1 cellular context compared by ENCODE assay signal in the genomic region with DNA sequence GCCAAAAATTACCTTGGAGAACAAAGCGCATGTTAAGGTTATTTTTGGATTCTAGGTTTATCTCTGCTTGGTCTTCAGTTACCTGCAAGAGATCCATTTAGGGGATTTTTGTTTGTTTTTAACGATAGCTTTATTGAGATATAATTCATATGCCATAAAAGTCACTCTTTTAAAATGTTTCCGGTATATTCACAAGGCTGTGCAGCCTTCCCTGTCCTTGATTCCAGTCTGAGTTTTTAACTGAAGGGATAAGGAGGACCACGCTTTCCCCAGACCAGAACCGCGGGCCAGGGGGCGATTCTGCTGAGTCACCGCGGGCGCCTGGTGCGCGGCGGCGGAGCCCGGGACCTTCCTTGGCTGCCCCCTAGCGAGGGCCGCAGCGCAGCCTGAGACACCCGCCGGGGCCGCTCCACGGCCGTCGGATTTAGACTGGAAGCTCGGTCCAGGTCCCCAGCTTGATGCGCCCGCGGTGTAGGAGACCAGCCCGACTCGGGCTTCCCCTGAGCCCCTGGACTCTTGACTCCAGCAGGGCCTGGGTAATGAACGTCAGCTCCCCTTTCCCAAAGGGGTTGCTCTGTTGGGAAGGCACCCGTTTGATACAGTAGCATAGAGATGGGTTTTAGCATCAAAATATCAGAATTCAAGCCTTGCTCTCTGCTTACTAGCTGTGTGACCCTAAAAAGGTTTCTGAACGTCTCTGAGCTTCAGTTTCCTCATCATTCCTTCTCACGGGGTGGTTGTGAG.
TF ChIP-seq lines count a peak whose summit lies in the region.

No MANE protein-coding gene starts in this region.

TF ChIP-seq in K562, 482 proteins besides CTCF, POLR2A, EP300 and RAD21 (continued from another document and continues in another):
- TF ChIP-seq, protein P1, sequence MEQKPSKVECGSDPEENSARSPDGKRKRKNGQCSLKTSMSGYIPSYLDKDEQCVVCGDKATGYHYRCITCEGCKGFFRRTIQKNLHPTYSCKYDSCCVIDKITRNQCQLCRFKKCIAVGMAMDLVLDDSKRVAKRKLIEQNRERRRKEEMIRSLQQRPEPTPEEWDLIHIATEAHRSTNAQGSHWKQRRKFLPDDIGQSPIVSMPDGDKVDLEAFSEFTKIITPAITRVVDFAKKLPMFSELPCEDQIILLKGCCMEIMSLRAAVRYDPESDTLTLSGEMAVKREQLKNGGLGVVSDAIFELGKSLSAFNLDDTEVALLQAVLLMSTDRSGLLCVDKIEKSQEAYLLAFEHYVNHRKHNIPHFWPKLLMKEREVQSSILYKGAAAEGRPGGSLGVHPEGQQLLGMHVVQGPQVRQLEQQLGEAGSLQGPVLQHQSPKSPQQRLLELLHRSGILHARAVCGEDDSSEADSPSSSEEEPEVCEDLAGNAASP (IDR thresholded peaks at IDR 0.05) = no peak
- TF ChIP-seq BCOR (IDR thresholded peaks at IDR 0.05) (0 out of 2 replicates have a peak, but pooled peaks have one; percentile 7), POLR3A (IDR thresholded peaks at IDR 0.05; ENCODE audit: borderline replicate concordance, extremely low read depth, insufficient read depth, insufficient read length) (no peak), KLF6 (CRISPR knock-in tag; IDR thresholded peaks at IDR 0.05; ENCODE audit: borderline replicate concordance) (no peak), PML (IDR thresholded peaks at IDR 0.05; ENCODE audit: low read length) (no peak), TCFL5 (CRISPR knock-in tag; conservative IDR thresholded peaks at IDR 0.05) (no peak), CGGBP1 (CRISPR knock-in tag; IDR thresholded peaks at IDR 0.05) (no peak), CTBP1 (IDR thresholded peaks at IDR 0.05; ENCODE audit: borderline replicate concordance) (peak; percentile 71; the same call in 1 of the 2 replicates), ZNF232 (CRISPR knock-in tag; IDR thresholded peaks at IDR 0.05) (no peak), ZNF239 (CRISPR knock-in tag; IDR thresholded peaks at IDR 0.05) (no peak), KDM2B (CRISPR knock-in tag; IDR thresholded peaks at IDR 0.05) (peak; percentile 91), BHLHE40 (IDR thresholded peaks at IDR 0.05; ENCODE audit: low read length) (no peak), ZNF717 (CRISPR knock-in tag; IDR thresholded peaks at IDR 0.05) (no peak), HOMEZ (CRISPR knock-in tag; IDR thresholded peaks at IDR 0.05) (no peak), SOX6 (IDR thresholded peaks at IDR 0.05) (peak; percentile 38; the same call in 1 of the 2 replicates), RUNX1 (IDR thresholded peaks at IDR 0.05; ENCODE audit: low read depth) (no peak), HCFC1 (IDR thresholded peaks at IDR 0.05; ENCODE audit: low read depth, low read length) (no peak), ZNF583 (CRISPR knock-in tag; IDR thresholded peaks at IDR 0.05) (no peak), BACH1 (tag; IDR thresholded peaks at IDR 0.05) (peak; percentile 96), ZNF146 (CRISPR knock-in tag; IDR thresholded peaks at IDR 0.05; ENCODE audit: unreplicated experiment) (no peak), PPARD (CRISPR knock-in tag; IDR thresholded peaks at IDR 0.05) (no peak), RBM34 (IDR thresholded peaks at IDR 0.05; ENCODE audit: borderline replicate concordance, insufficient read depth, low read length) (no peak), ZKSCAN1 (IDR thresholded peaks at IDR 0.05; ENCODE audit: low read depth, low read length) (no peak; the same call in 1 of the 2 replicates), U2AF1 (optimal IDR thresholded peaks at IDR 0.05; ENCODE audit: low read depth, low read length) (peak; percentile 25), CCNT2 (IDR thresholded peaks at IDR 0.05; ENCODE audit: borderline replicate concordance, extremely low read depth, insufficient read length, low read depth, low read length) (peak; percentile 72), JUND (IDR thresholded peaks at IDR 0.05; ENCODE audit: borderline replicate concordance, low read depth, low read length) (peak; percentile 80), JUND (tag; IDR thresholded peaks at IDR 0.05; ENCODE audit: borderline replicate concordance, low read depth, low read length) (peak; percentile 11; the same call in 1 of the 3 replicates), TCF3 (CRISPR knock-in tag; IDR thresholded peaks at IDR 0.05) (no peak), SMC3 (conservative IDR thresholded peaks at IDR 0.05; ENCODE audit: insufficient read depth, low read depth, low read length) (peak; percentile 55), CREB1 (IDR thresholded peaks at IDR 0.05) (peak; percentile 44; the same call in 1 of the 2 replicates), CREB1 (CRISPR knock-in tag; IDR thresholded peaks at IDR 0.05) (no peak), POLR2AphosphoS5 (IDR thresholded peaks at IDR 0.05; ENCODE audit: control insufficient read depth, insufficient read depth, low read depth, low read length) (no peak), ARID1B (IDR thresholded peaks at IDR 0.05) (peak; percentile 59), POLR2H (tag; IDR thresholded peaks at IDR 0.05; ENCODE audit: low read depth) (no peak), HEY1 (CRISPR knock-in tag; IDR thresholded peaks at IDR 0.05; ENCODE audit: borderline replicate concordance) (no peak), ZNF77 (CRISPR knock-in tag; IDR thresholded peaks at IDR 0.05) (no peak), GATA2 (CRISPR knock-in tag; IDR thresholded peaks at IDR 0.05) (0 out of 2 replicates have a peak, but pooled peaks have one; percentile 29), CHD4 (IDR thresholded peaks at IDR 0.05; ENCODE audit: insufficient read depth, insufficient replicate concordance, low read depth, low read length, poor library complexity, severe bottlenecking) (no peak), RBM39 (optimal IDR thresholded peaks at IDR 0.05; ENCODE audit: low read depth, low read length) (no peak), ZNF134 (CRISPR knock-in tag; conservative IDR thresholded peaks at IDR 0.05) (no peak), JUN (IDR thresholded peaks at IDR 0.05; ENCODE audit: borderline replicate concordance, low read depth, low read length) (peak; percentile 47; the same call in 1 of the 2 replicates), JUN (CRISPR knock-in tag; IDR thresholded peaks at IDR 0.05; ENCODE audit: borderline replicate concordance) (no peak), SREBF2 (CRISPR knock-in tag; IDR thresholded peaks at IDR 0.05) (no peak)
- TF ChIP-seq, protein P2, sequence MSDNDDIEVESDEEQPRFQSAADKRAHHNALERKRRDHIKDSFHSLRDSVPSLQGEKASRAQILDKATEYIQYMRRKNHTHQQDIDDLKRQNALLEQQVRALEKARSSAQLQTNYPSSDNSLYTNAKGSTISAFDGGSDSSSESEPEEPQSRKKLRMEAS (CRISPR knock-in tag; IDR thresholded peaks at IDR 0.05) = peak; percentile 61
- TF ChIP-seq, protein P3, sequence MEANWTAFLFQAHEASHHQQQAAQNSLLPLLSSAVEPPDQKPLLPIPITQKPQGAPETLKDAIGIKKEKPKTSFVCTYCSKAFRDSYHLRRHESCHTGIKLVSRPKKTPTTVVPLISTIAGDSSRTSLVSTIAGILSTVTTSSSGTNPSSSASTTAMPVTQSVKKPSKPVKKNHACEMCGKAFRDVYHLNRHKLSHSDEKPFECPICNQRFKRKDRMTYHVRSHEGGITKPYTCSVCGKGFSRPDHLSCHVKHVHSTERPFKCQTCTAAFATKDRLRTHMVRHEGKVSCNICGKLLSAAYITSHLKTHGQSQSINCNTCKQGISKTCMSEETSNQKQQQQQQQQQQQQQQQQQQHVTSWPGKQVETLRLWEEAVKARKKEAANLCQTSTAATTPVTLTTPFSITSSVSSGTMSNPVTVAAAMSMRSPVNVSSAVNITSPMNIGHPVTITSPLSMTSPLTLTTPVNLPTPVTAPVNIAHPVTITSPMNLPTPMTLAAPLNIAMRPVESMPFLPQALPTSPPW (CRISPR knock-in tag; IDR thresholded peaks at IDR 0.05) = no peak
- TF ChIP-seq, protein P4, sequence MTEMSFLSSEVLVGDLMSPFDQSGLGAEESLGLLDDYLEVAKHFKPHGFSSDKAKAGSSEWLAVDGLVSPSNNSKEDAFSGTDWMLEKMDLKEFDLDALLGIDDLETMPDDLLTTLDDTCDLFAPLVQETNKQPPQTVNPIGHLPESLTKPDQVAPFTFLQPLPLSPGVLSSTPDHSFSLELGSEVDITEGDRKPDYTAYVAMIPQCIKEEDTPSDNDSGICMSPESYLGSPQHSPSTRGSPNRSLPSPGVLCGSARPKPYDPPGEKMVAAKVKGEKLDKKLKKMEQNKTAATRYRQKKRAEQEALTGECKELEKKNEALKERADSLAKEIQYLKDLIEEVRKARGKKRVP (CRISPR knock-in tag; IDR thresholded peaks at IDR 0.05) = no peak
- TF ChIP-seq, protein P5, sequence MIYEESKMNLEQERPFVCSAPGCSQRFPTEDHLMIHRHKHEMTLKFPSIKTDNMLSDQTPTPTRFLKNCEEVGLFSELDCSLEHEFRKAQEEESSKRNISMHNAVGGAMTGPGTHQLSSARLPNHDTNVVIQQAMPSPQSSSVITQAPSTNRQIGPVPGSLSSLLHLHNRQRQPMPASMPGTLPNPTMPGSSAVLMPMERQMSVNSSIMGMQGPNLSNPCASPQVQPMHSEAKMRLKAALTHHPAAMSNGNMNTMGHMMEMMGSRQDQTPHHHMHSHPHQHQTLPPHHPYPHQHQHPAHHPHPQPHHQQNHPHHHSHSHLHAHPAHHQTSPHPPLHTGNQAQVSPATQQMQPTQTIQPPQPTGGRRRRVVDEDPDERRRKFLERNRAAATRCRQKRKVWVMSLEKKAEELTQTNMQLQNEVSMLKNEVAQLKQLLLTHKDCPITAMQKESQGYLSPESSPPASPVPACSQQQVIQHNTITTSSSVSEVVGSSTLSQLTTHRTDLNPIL (CRISPR knock-in tag; IDR thresholded peaks at IDR 0.05) = no peak
- TF ChIP-seq, protein P6, sequence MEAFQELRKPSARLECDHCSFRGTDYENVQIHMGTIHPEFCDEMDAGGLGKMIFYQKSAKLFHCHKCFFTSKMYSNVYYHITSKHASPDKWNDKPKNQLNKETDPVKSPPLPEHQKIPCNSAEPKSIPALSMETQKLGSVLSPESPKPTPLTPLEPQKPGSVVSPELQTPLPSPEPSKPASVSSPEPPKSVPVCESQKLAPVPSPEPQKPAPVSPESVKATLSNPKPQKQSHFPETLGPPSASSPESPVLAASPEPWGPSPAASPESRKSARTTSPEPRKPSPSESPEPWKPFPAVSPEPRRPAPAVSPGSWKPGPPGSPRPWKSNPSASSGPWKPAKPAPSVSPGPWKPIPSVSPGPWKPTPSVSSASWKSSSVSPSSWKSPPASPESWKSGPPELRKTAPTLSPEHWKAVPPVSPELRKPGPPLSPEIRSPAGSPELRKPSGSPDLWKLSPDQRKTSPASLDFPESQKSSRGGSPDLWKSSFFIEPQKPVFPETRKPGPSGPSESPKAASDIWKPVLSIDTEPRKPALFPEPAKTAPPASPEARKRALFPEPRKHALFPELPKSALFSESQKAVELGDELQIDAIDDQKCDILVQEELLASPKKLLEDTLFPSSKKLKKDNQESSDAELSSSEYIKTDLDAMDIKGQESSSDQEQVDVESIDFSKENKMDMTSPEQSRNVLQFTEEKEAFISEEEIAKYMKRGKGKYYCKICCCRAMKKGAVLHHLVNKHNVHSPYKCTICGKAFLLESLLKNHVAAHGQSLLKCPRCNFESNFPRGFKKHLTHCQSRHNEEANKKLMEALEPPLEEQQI (IDR thresholded peaks at IDR 0.05) = no peak
- TF ChIP-seq, protein P7, sequence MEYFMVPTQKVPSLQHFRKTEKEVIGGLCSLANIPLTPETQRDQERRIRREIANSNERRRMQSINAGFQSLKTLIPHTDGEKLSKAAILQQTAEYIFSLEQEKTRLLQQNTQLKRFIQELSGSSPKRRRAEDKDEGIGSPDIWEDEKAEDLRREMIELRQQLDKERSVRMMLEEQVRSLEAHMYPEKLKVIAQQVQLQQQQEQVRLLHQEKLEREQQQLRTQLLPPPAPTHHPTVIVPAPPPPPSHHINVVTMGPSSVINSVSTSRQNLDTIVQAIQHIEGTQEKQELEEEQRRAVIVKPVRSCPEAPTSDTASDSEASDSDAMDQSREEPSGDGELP (CRISPR knock-in tag; IDR thresholded peaks at IDR 0.05; ENCODE audit: borderline replicate concordance) = peak; percentile 64; the same call in 1 of the 2 replicates
- TF ChIP-seq, protein P8, sequence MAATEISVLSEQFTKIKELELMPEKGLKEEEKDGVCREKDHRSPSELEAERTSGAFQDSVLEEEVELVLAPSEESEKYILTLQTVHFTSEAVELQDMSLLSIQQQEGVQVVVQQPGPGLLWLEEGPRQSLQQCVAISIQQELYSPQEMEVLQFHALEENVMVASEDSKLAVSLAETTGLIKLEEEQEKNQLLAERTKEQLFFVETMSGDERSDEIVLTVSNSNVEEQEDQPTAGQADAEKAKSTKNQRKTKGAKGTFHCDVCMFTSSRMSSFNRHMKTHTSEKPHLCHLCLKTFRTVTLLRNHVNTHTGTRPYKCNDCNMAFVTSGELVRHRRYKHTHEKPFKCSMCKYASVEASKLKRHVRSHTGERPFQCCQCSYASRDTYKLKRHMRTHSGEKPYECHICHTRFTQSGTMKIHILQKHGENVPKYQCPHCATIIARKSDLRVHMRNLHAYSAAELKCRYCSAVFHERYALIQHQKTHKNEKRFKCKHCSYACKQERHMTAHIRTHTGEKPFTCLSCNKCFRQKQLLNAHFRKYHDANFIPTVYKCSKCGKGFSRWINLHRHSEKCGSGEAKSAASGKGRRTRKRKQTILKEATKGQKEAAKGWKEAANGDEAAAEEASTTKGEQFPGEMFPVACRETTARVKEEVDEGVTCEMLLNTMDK (IDR thresholded peaks at IDR 0.05; ENCODE audit: borderline replicate concordance, insufficient read depth, low read depth, low read length, poor library complexity, severe bottlenecking) = peak; percentile 89
- TF ChIP-seq, protein P9, sequence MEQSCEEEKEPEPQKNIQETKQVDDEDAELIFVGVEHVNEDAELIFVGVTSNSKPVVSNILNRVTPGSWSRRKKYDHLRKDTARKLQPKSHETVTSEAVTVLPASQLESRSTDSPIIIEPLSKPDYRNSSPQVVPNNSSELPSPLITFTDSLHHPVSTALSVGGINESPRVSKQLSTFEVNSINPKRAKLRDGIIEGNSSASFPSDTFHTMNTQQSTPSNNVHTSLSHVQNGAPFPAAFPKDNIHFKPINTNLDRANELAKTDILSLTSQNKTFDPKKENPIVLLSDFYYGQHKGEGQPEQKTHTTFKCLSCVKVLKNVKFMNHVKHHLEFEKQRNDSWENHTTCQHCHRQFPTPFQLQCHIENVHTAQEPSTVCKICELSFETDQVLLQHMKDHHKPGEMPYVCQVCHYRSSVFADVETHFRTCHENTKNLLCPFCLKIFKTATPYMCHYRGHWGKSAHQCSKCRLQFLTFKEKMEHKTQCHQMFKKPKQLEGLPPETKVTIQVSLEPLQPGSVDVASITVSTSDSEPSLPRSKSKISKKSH (CRISPR knock-in tag; IDR thresholded peaks at IDR 0.05) = no peak
